ENCODE assay signal across 39 cellular contexts in the genomic region with DNA sequence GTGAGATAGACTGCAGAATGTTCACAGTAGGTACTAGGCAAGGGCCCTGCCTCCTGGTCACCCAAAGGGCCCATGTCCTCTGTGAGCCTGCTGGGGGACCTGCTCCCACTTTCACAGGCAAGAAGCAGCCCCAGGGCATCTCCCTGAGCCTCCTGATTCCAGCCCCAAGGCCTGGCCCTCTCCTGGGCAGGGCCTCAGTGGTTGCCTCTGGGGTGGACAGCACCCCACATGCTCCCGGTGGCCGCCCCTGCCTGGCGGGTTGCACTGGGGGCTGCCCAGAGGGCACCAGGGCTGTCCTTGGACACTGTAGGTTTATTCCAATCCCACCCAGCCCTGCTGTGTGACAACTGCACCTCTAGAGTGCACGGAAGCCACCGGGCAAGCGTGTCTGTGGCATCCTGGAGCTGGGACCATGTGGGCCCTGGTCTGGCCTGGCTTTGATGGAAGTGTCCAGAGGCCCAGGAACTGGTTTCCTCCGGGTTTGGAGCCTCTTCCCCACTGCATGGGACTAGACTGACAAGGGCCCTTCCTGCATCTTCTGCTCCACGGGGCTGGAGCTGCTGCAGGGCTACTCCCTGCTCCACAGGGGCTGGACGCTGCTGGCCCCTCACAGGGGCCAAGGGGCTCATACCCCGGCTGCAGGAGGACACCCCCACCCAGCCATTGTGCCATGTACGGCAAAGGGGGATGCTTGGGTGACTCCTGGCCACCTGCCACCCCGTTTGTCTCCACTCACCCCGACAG. TPM values are rescaled to one million over a fixed set of nuclear protein-coding genes. Genes with fewer than 3 reads are reported as not detected.
"Had no signal": no experiment of that assay in that cellular context is flagged by ENCODE, and none has a peak within 500 bp of the region (broad histone marks: within the 10 kb centered on the region; RNA-seq: fewer than 3 reads in every experiment).

No MANE protein-coding gene starts in this region.

- H3K36me3 Mint-ChIP-seq: activated CD4-positive, alpha-beta memory T cell treated with anti-CD3 and anti-CD28 coated beads for 36 hours; activated naive CD4-positive, alpha-beta T cell treated with anti-CD3 and anti-CD28 coated beads, Interleukin-2, amount 50 U/mL, for 72 hours; activated naive CD8-positive, alpha-beta T cell treated with anti-CD3 and anti-CD28 coated beads for 36 hours had no signal

- H3K9me3 ChIP-seq: adrenal gland, body of pancreas, breast epithelium had no signal

- H3K4me3 ChIP-seq: adrenal gland, body of pancreas, breast epithelium had no signal

- H3K9me3 Mint-ChIP-seq: activated CD4-positive, alpha-beta memory T cell treated with anti-CD3 and anti-CD28 coated beads for 36 hours; activated CD4-positive, alpha-beta T cell treated with anti-CD3 and anti-CD28 coated beads, Interleukin-2, amount 10 ng/mL, durations not matched to agents 24 days and 14 days; activated CD8-positive, alpha-beta T cell treated with anti-CD3 and anti-CD28 coated beads for 36 hours; activated naive CD4-positive, alpha-beta T cell treated with anti-CD3 and anti-CD28 coated beads for 36 hours; activated naive CD4-positive, alpha-beta T cell treated with anti-CD3 and anti-CD28 coated beads, Interleukin-2, amount 50 U/mL, for 72 hours; activated naive CD8-positive, alpha-beta T cell treated with anti-CD3 and anti-CD28 coated beads for 36 hours; activated T-cell treated with anti-CD3 and anti-CD28 coated beads, Interleukin-2, amount 50 U/mL, for 4 hours; activated T-cell treated with anti-CD3 and anti-CD28 coated beads, Interleukin-2, amount 50 U/mL, for 72 hours; activated T-helper 1 cell treated with anti-CD3 and anti-CD28 coated beads, Interleukin-12 subunit alpha, Interleukin-12 subunit beta, Interleukin-2, Interleukin-4 antibody, amounts not matched to agents 30 ng/mL and 10 ng/mL and 1 ng/mL, durations not matched to agents 14 hours and 24 hours and 36 hours; T-helper 1 cell treated with Interleukin-12 subunit alpha and Interleukin-12 subunit beta and Interleukin-4 antibody, amounts not matched to agents 30 μg/mL and 1 μg/mL, for 36 hours; T-helper 2 cell treated with Interferon-gamma antibody and Interleukin-4, amounts not matched to agents 5 μg/mL and 100 μg/mL, for 36 hours had no signal

- H3K27ac Mint-ChIP-seq: activated B cell treated with CpG ODN at 0.5 μM for 24 hours; activated CD4-positive, alpha-beta memory T cell treated with anti-CD3 and anti-CD28 coated beads for 36 hours; activated CD4-positive, alpha-beta T cell treated with anti-CD3 and anti-CD28 coated beads, Interleukin-2, amount 10 ng/mL, durations not matched to agents 24 days and 14 days; activated CD8-positive, alpha-beta T cell treated with anti-CD3 and anti-CD28 coated beads for 36 hours; activated naive CD4-positive, alpha-beta T cell treated with anti-CD3 and anti-CD28 coated beads for 36 hours; activated naive CD4-positive, alpha-beta T cell treated with anti-CD3 and anti-CD28 coated beads, Interleukin-2, amount 50 U/mL, for 72 hours; activated naive CD8-positive, alpha-beta T cell treated with anti-CD3 and anti-CD28 coated beads for 36 hours; activated T-cell treated with anti-CD3 and anti-CD28 coated beads, Interleukin-2, amount 50 U/mL, for 72 hours; activated T-helper 1 cell treated with anti-CD3 and anti-CD28 coated beads, Interleukin-12 subunit alpha, Interleukin-12 subunit beta, Interleukin-2, Interleukin-4 antibody, amounts not matched to agents 30 ng/mL and 10 ng/mL and 1 ng/mL, durations not matched to agents 14 hours and 24 hours and 36 hours; activated T-helper 17 cell treated with anti-CD3 and anti-CD28 coated beads, Interleukin-2, amount 50 U/mL, for 72 hours; T-helper 1 cell treated with Interleukin-12 subunit alpha and Interleukin-12 subunit beta and Interleukin-4 antibody, amounts not matched to agents 30 μg/mL and 1 μg/mL, for 36 hours; T-helper 2 cell treated with Interferon-gamma antibody and Interleukin-4, amounts not matched to agents 5 μg/mL and 100 μg/mL, for 36 hours had no signal

- ATAC-seq: activated CD8-positive, alpha-beta T cell treated with anti-CD3 and anti-CD28 coated beads for 36 hours; activated naive CD4-positive, alpha-beta T cell treated with anti-CD3 and anti-CD28 coated beads, Interleukin-2, amount 50 U/mL, for 72 hours; activated T-cell treated with anti-CD3 and anti-CD28 coated beads, Interleukin-2, amount 50 U/mL, for 4 hours; activated T-cell treated with anti-CD3 and anti-CD28 coated beads, Interleukin-2, amount 50 U/mL, for 72 hours; activated T-helper 17 cell treated with anti-CD3 and anti-CD28 coated beads, Interleukin-2, amount 50 U/mL, for 72 hours; body of pancreas had no signal

- H3K4me1 Mint-ChIP-seq: activated B cell treated with CpG ODN at 0.5 μM for 24 hours; activated CD4-positive, alpha-beta T cell treated with anti-CD3 and anti-CD28 coated beads, Interleukin-2, amount 10 ng/mL, durations not matched to agents 24 days and 14 days; activated naive CD8-positive, alpha-beta T cell treated with anti-CD3 and anti-CD28 coated beads for 36 hours; activated T-helper 17 cell treated with anti-CD3 and anti-CD28 coated beads, Interleukin-2, amount 50 U/mL, for 72 hours had no signal

- DNase-seq: activated B cell treated with CpG ODN at 0.5 μM for 24 hours; activated CD4-positive, alpha-beta memory T cell treated with anti-CD3 and anti-CD28 coated beads for 36 hours; activated CD4-positive, alpha-beta T cell treated with anti-CD3 and anti-CD28 coated beads for 4 hours; activated CD4-positive, alpha-beta T cell treated with anti-CD3 and anti-CD28 coated beads, Interleukin-2, amount 10 ng/mL, durations not matched to agents 24 days and 14 days; activated CD4-positive, alpha-beta T cell treated with anti-CD3 and anti-CD28 coated beads, Interleukin-2, amount 50 U/mL, for 1 hour; activated CD4-positive, alpha-beta T cell treated with anti-CD3 and anti-CD28 coated beads, Interleukin-2, amount 50 U/mL, for 4 hours; activated CD4-positive, CD25-positive, alpha-beta regulatory T cell treated with anti-CD3 and anti-CD28 coated beads, Interleukin-2, amount 50 U/mL, for 72 hours; activated CD8-positive, alpha-beta memory T cell treated with anti-CD3 and anti-CD28 coated beads, Interleukin-2, amount 50 U/mL, for 4 hours; activated CD8-positive, alpha-beta T cell treated with anti-CD3 and anti-CD28 coated beads for 36 hours; activated effector memory CD4-positive, alpha-beta T cell treated with anti-CD3 and anti-CD28 coated beads, Interleukin-2, amount 50 U/mL, for 16 hours; activated gamma-delta T cell treated with Interleukin-2 at 50 U/mL for 16 hours; activated naive CD4-positive, alpha-beta T cell; activated naive CD4-positive, alpha-beta T cell treated with anti-CD3 and anti-CD28 coated beads for 36 hours; activated naive CD4-positive, alpha-beta T cell treated with anti-CD3 and anti-CD28 coated beads, Interleukin-2, amount 50 U/mL, for 16 hours; activated naive CD8-positive, alpha-beta T cell treated with anti-CD3 and anti-CD28 coated beads for 36 hours; activated T-cell treated with anti-CD3 and anti-CD28 coated beads for 4 hours; activated T-cell treated with anti-CD3 and anti-CD28 coated beads, Interleukin-2, amount 50 U/mL, for 1 hour; activated T-cell treated with anti-CD3 and anti-CD28 coated beads, Interleukin-2, amount 50 U/mL, for 4 hours; activated T-cell treated with anti-CD3 and anti-CD28 coated beads, Interleukin-2, amount 50 U/mL, for 72 hours; adrenal gland; amniotic stem cell; aorta; body of pancreas; brain microvascular endothelial cell; central memory CD4-positive, alpha-beta T cell; T-helper 1 cell; T-helper 2 cell; T-helper 9 cell had no signal

- FAIRE-seq: astrocyte, TTC549 had no signal

- H3K27me3 ChIP-seq: adrenal gland, body of pancreas, brain microvascular endothelial cell had no signal

- H3K27ac ChIP-seq: adrenal gland, body of pancreas, brain microvascular endothelial cell, breast epithelium, VCaP had no signal

- H3K36me3 ChIP-seq: adrenal gland, brain microvascular endothelial cell, breast epithelium had no signal

- H3K4me1 ChIP-seq: adrenal gland, body of pancreas, breast epithelium had no signal

- H3K4me3 Mint-ChIP-seq: activated B cell treated with CpG ODN at 0.5 μM for 24 hours; activated CD4-positive, alpha-beta memory T cell treated with anti-CD3 and anti-CD28 coated beads for 36 hours; activated CD4-positive, alpha-beta T cell treated with anti-CD3 and anti-CD28 coated beads, Interleukin-2, amount 10 ng/mL, durations not matched to agents 24 days and 14 days; activated CD8-positive, alpha-beta T cell treated with anti-CD3 and anti-CD28 coated beads for 36 hours; activated naive CD4-positive, alpha-beta T cell treated with anti-CD3 and anti-CD28 coated beads for 36 hours; activated naive CD8-positive, alpha-beta T cell treated with anti-CD3 and anti-CD28 coated beads for 36 hours; activated T-cell treated with anti-CD3 and anti-CD28 coated beads, Interleukin-2, amount 50 U/mL, for 4 hours; activated T-cell treated with anti-CD3 and anti-CD28 coated beads, Interleukin-2, amount 50 U/mL, for 72 hours; activated T-helper 1 cell treated with anti-CD3 and anti-CD28 coated beads, Interleukin-12 subunit alpha, Interleukin-12 subunit beta, Interleukin-2, Interleukin-4 antibody, amounts not matched to agents 30 ng/mL and 10 ng/mL and 1 ng/mL, durations not matched to agents 14 hours and 24 hours and 36 hours; activated T-helper 17 cell treated with anti-CD3 and anti-CD28 coated beads, Interleukin-2, amount 50 U/mL, for 72 hours; T-helper 1 cell treated with Interleukin-12 subunit alpha and Interleukin-12 subunit beta and Interleukin-4 antibody, amounts not matched to agents 30 μg/mL and 1 μg/mL, for 36 hours; T-helper 2 cell treated with Interferon-gamma antibody and Interleukin-4, amounts not matched to agents 5 μg/mL and 100 μg/mL, for 36 hours had no signal

RNA-seq across cellular contexts. Expression of gene SYCE1, which starts 25.0 kb away (rescaled TPM):
- total RNA-seq: activated B cell treated with CpG ODN at 0.5 μM for 24 hours; activated CD8-positive, alpha-beta T cell treated with anti-CD3 and anti-CD28 coated beads for 36 hours had no signal

RNA-seq across cellular contexts. Expression of gene FRG2B, which starts 36.2 kb away (rescaled TPM):
- total RNA-seq: activated B cell treated with CpG ODN at 0.5 μM for 24 hours; activated CD4-positive, alpha-beta memory T cell treated with anti-CD3 and anti-CD28 coated beads for 36 hours; activated CD4-positive, alpha-beta T cell treated with anti-CD3 and anti-CD28 coated beads, Interleukin-2, amount 10 ng/mL, durations not matched to agents 24 days and 14 days; activated CD8-positive, alpha-beta memory T cell treated with anti-CD3 and anti-CD28 coated beads for 36 hours; activated CD8-positive, alpha-beta T cell treated with anti-CD3 and anti-CD28 coated beads for 36 hours; activated naive CD4-positive, alpha-beta T cell treated with anti-CD3 and anti-CD28 coated beads for 36 hours; activated naive CD8-positive, alpha-beta T cell treated with anti-CD3 and anti-CD28 coated beads for 36 hours; activated T-cell treated with anti-CD3 and anti-CD28 coated beads, Interleukin-2, amount 50 U/mL, for 72 hours; adrenal gland; aorta; astrocyte; body of pancreas; breast epithelium; cardiac septum had no signal
- polyA plus RNA-seq: adrenal gland, aorta had no signal
